ENCODE assay signal across 5 cellular contexts in genomic region chr12:18500160-18500574, GRCh38.
DNase-seq lines count a peak whose midpoint lies in the region; ATAC-seq, FAIRE-seq and TF ChIP-seq lines count a peak whose summit lies in the region.
"Not testable (repeated sequence)": the region's sequence is repeated elsewhere in the genome, so short reads cannot be mapped to it uniquely, and the experiment has no call there.

No MANE protein-coding gene starts in this region.

- H3K27me3 Mint-ChIP-seq in GM23338 (ENCODE audit: insufficient read depth, low read depth, poor library complexity), result not testable (repeated sequence)

- H3K9me3 Mint-ChIP-seq in GM23338, result not testable (repeated sequence)

- TF ChIP-seq POLR2A in testis (IDR thresholded peaks at IDR 0.05), result not testable (repeated sequence)

- H3K27ac Mint-ChIP-seq in GM23338, result not testable (repeated sequence)

- H3K27ac ChIP-seq in GM23338 (ENCODE audit: low read depth); kidney (ENCODE audit: low read depth in 2 of 2, low read length in 2 of 2); testis: not testable (repeated sequence)

- H3F3A ChIP-seq in GM23338 (replicated peaks; ENCODE audit: low read depth), result not testable (repeated sequence)

- not testable (repeated sequence) for DNase-seq in GM23338 (ENCODE audit: low spot score)
- peak; percentile 60 for DNase-seq in activated effector memory CD4-positive, alpha-beta T cell treated with anti-CD3 and anti-CD28 coated beads, Interleukin-2, amount 50 U/mL, for 16 hours
- DNase-seq in kidney, result peak; percentile 71
- peak; percentile 74 for DNase-seq in posterior vena cava (ENCODE audit: low spot score)
- DNase-seq in testis, result peak; percentile 16

- H3K27me3 ChIP-seq in GM23338 (ENCODE audit: insufficient read depth); testis: not testable (repeated sequence)

- H3K4me3 Mint-ChIP-seq in GM23338, result not testable (repeated sequence)

- intact Hi-C loops in kidney (cut with DNase I); posterior vena cava (cut with DNase I); testis (cut with DNase I; ENCODE audit: low total_unique reads): not testable (repeated sequence)

- not testable (repeated sequence) for TF ChIP-seq CTCF in GM23338 (conservative IDR thresholded peaks at IDR 0.05; ENCODE audit: low read depth in 2 of 2); kidney (IDR thresholded peaks at IDR 0.05; ENCODE audit: borderline replicate concordance, extremely low read depth, insufficient read depth); testis (IDR thresholded peaks at IDR 0.05)

- not testable (repeated sequence) for H3K4me3 ChIP-seq in GM23338; kidney (ENCODE audit: low read length in 2 of 2)
- H3K4me3 ChIP-seq in testis, result peak overlapping the region; percentile 36 to 50

- H3K9me3 ChIP-seq in kidney (ENCODE audit: control insufficient read depth in 1 of 2, low read length in 2 of 2); testis: not testable (repeated sequence)

- H4K20me1 ChIP-seq in GM23338 (replicated peaks; ENCODE audit: insufficient read depth), result not testable (repeated sequence)

- not testable (repeated sequence) for H3K9ac ChIP-seq in kidney (ENCODE audit: low read length in 2 of 2)

- WGBS in testis, 2 donors, result 92% methylated on average over 33 of the region's 35 CpGs; no CpG with 5 or more reads in 1 of the 2 donors

- not testable (repeated sequence) for H3K79me2 ChIP-seq in GM23338 (replicated peaks; ENCODE audit: insufficient read depth)

- not testable (repeated sequence) for H3K4me2 ChIP-seq in GM23338

- H3K4me1 Mint-ChIP-seq in GM23338, result not testable (repeated sequence)

- not testable (repeated sequence) for H2AFZ ChIP-seq in GM23338

- not testable (repeated sequence) for H3K36me3 ChIP-seq in GM23338 (ENCODE audit: insufficient read depth); kidney (ENCODE audit: control insufficient read depth in 1 of 2, insufficient read depth in 2 of 2, low read length in 2 of 2); testis (ENCODE audit: low read depth, missing control alignments)

- ATAC-seq in GM23338, result not testable (repeated sequence)

- H3K9me2 ChIP-seq in GM23338 (ENCODE audit: insufficient read depth), result not testable (repeated sequence)

- not testable (repeated sequence) for FAIRE-seq in kidney (lab: Jason Lieb, UNC)

- H3K4me1 ChIP-seq in GM23338 (ENCODE audit: insufficient read depth); kidney (ENCODE audit: control insufficient read depth in 1 of 2, insufficient read depth in 1 of 2, low read depth in 1 of 2, low read length in 2 of 2); testis: not testable (repeated sequence)

- H3K36me3 Mint-ChIP-seq in GM23338 (ENCODE audit: low read depth), result not testable (repeated sequence)

TF ChIP-seq in GM23338, 12 proteins besides CTCF, POLR2A, EP300 and RAD21:
- TF ChIP-seq REST (IDR thresholded peaks at IDR 0.05; ENCODE audit: unreplicated experiment), result peak; percentile 37
TF ChIP-seq in GM23338: peak in this region for 1; not testable (repeated sequence) for 11.
